2 cellular contexts compared by ENCODE assay signal in genomic region chr3:70853161-70853560, GRCh38.
TF ChIP-seq lines count a peak whose summit lies in the region.

No MANE protein-coding gene starts in this region.

TF ChIP-seq in SK-N-SH, 30 proteins besides CTCF, POLR2A, EP300 and RAD21 (continued from another document):
- no peak for TF ChIP-seq JUND (IDR thresholded peaks at IDR 0.05)
- TF ChIP-seq RXRA (IDR thresholded peaks at IDR 0.05; ENCODE audit: borderline replicate concordance, low read depth) = no peak
- no peak for TF ChIP-seq GABPA (IDR thresholded peaks at IDR 0.05; ENCODE audit: low read depth)
- TF ChIP-seq, protein P1, sequence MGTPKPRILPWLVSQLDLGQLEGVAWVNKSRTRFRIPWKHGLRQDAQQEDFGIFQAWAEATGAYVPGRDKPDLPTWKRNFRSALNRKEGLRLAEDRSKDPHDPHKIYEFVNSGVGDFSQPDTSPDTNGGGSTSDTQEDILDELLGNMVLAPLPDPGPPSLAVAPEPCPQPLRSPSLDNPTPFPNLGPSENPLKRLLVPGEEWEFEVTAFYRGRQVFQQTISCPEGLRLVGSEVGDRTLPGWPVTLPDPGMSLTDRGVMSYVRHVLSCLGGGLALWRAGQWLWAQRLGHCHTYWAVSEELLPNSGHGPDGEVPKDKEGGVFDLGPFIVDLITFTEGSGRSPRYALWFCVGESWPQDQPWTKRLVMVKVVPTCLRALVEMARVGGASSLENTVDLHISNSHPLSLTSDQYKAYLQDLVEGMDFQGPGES (IDR thresholded peaks at IDR 0.05; ENCODE audit: low read depth, low read length) = no peak
- no peak for TF ChIP-seq USF2 (IDR thresholded peaks at IDR 0.05; ENCODE audit: borderline replicate concordance, low read depth, low read length)
- TF ChIP-seq RFX5 (IDR thresholded peaks at IDR 0.05; ENCODE audit: low read length) = no peak
- TF ChIP-seq, protein P2, sequence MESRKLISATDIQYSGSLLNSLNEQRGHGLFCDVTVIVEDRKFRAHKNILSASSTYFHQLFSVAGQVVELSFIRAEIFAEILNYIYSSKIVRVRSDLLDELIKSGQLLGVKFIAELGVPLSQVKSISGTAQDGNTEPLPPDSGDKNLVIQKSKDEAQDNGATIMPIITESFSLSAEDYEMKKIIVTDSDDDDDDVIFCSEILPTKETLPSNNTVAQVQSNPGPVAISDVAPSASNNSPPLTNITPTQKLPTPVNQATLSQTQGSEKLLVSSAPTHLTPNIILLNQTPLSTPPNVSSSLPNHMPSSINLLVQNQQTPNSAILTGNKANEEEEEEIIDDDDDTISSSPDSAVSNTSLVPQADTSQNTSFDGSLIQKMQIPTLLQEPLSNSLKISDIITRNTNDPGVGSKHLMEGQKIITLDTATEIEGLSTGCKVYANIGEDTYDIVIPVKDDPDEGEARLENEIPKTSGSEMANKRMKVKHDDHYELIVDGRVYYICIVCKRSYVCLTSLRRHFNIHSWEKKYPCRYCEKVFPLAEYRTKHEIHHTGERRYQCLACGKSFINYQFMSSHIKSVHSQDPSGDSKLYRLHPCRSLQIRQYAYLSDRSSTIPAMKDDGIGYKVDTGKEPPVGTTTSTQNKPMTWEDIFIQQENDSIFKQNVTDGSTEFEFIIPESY (IDR thresholded peaks at IDR 0.05; ENCODE audit: borderline replicate concordance, low read depth) = no peak
- TF ChIP-seq, protein P3, sequence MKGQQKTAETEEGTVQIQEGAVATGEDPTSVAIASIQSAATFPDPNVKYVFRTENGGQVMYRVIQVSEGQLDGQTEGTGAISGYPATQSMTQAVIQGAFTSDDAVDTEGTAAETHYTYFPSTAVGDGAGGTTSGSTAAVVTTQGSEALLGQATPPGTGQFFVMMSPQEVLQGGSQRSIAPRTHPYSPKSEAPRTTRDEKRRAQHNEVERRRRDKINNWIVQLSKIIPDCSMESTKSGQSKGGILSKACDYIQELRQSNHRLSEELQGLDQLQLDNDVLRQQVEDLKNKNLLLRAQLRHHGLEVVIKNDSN (IDR thresholded peaks at IDR 0.05; ENCODE audit: borderline replicate concordance, low read depth) = no peak
- no peak for TF ChIP-seq FOXJ3 (CRISPR knock-in tag; IDR thresholded peaks at IDR 0.05)
- TF ChIP-seq EZH2phosphoT487 (IDR thresholded peaks at IDR 0.05; ENCODE audit: borderline replicate concordance, low read depth) = no peak
- TF ChIP-seq SMC3 (IDR thresholded peaks at IDR 0.05; ENCODE audit: low read depth, low read length) = no peak
- TF ChIP-seq FOXM1 (IDR thresholded peaks at IDR 0.05; ENCODE audit: low read depth) = no peak

TF ChIP-seq in SK-N-SH treated with all-trans-retinoic acid at 6 μM for 48 hours, 23 proteins besides CTCF, POLR2A, EP300 and RAD21:
- no peak for TF ChIP-seq ZNF70 (CRISPR knock-in tag; IDR thresholded peaks at IDR 0.05)
- no peak for TF ChIP-seq ESRRG (CRISPR knock-in tag; IDR thresholded peaks at IDR 0.05)
- TF ChIP-seq CSDC2 (CRISPR knock-in tag; IDR thresholded peaks at IDR 0.05) = no peak
- TF ChIP-seq ZNF565 (CRISPR knock-in tag; conservative IDR thresholded peaks at IDR 0.05; ENCODE audit: low read depth) = no peak
- no peak for TF ChIP-seq POU6F1 (CRISPR knock-in tag; IDR thresholded peaks at IDR 0.05; ENCODE audit: borderline replicate concordance, low read depth)
- TF ChIP-seq CSRNP3 (CRISPR knock-in tag; IDR thresholded peaks at IDR 0.05) = no peak
- no peak for TF ChIP-seq SNAI2 (CRISPR knock-in tag; IDR thresholded peaks at IDR 0.05)
- no peak for TF ChIP-seq PPARA (CRISPR knock-in tag; IDR thresholded peaks at IDR 0.05; ENCODE audit: borderline replicate concordance)
- no peak for TF ChIP-seq PATZ1 (CRISPR knock-in tag; IDR thresholded peaks at IDR 0.05; ENCODE audit: borderline replicate concordance)
- TF ChIP-seq, protein P4, sequence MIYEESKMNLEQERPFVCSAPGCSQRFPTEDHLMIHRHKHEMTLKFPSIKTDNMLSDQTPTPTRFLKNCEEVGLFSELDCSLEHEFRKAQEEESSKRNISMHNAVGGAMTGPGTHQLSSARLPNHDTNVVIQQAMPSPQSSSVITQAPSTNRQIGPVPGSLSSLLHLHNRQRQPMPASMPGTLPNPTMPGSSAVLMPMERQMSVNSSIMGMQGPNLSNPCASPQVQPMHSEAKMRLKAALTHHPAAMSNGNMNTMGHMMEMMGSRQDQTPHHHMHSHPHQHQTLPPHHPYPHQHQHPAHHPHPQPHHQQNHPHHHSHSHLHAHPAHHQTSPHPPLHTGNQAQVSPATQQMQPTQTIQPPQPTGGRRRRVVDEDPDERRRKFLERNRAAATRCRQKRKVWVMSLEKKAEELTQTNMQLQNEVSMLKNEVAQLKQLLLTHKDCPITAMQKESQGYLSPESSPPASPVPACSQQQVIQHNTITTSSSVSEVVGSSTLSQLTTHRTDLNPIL (CRISPR knock-in tag; IDR thresholded peaks at IDR 0.05; ENCODE audit: low read depth) = no peak
- no peak for TF ChIP-seq ARNTL (CRISPR knock-in tag; IDR thresholded peaks at IDR 0.05; ENCODE audit: borderline replicate concordance, low read depth)
